ENCODE assay signal across 8 cellular contexts in the genomic region with DNA sequence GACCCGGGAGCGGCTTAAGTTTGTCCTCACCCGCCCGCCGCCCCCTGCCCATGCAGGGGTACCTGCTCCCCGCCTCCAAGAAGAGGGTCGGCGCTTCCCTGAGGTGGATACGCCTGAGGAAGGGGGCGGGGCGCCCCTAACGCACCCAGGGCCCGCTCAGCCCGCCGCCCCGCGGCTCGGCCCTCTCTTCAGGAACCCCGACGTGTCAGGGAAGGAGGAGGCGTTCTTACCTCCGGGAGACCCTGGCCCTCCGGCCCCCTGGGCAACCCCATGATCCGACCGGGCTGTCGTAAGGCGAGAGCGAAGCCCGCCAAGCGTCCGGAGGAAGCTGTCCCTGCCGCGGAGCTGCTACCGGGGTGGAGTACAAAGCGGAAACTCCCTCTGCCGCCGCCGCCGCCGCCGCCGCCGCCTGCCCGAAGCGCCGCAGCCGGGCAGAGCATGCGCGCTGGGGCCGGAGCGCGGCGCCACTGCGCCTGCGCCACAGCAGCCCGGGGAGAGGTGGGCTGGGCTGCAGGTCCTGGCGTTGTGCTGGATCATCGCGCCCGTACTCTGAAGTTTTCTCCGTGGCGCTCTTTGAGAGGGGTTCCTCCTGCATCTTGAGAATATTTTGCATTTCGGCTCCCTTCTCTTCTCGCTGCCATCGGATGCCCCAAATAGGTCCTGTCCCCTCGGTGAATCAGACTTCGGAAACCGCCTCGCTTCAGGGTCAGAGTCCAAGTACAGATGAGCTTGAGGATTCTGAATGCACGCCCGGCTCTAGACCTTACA. TPM values are rescaled to one million over a fixed set of nuclear protein-coding genes. Genes with fewer than 3 reads are reported as not detected.
A peak's percentile ranks its signal among the peaks of the same experiment; 100 is the strongest.
DNase-seq lines count a peak whose midpoint lies in the region; ATAC-seq and TF ChIP-seq lines count a peak whose summit lies in the region.

Gene CCDC93 (minus strand): TSS at position 347 of the 768 bp plus-strand sequence. CDS start 75 bp downstream, at position 272.

- H3K27me3 ChIP-seq in ovary (no peaks in the 10 kb centered on the region), thymus (ENCODE audit: control insufficient read depth, insufficient read depth) (no peaks in the 10 kb centered on the region)

- H3K27ac ChIP-seq in ovary, result peak within 1 kb of the TSS; percentile 13 to 81
- peak within 1 kb of the TSS; percentile 67 for H3K27ac ChIP-seq in thymus (ENCODE audit: low read depth)

- no peaks in the 10 kb centered on the region for H3K9me3 Mint-ChIP-seq in activated naive CD8-positive, alpha-beta T cell treated with anti-CD3 and anti-CD28 coated beads for 36 hours

- H3K27me3 Mint-ChIP-seq in activated naive CD8-positive, alpha-beta T cell treated with anti-CD3 and anti-CD28 coated beads for 36 hours, result peaks cover 4% of the 10 kb centered on the region

- peak; percentile 97 for DNase-seq in GM10266 (ENCODE audit: extremely low spot score)
- peak; percentile 37 for DNase-seq in NCI-H1048 (lab: John Stamatoyannopoulos, UW)
- DNase-seq in SKM-1 treated with dmso at 0.1 percent for 144 hours (lab: John Stamatoyannopoulos, UW; ENCODE audit: unreplicated experiment), result peak; percentile 80
- peak; percentile 92 for DNase-seq in activated naive CD8-positive, alpha-beta T cell treated with anti-CD3 and anti-CD28 coated beads for 36 hours
- DNase-seq in head of caudate nucleus, result peak; percentile 32 to 92 (median 79)
- peak; percentile 73 to 89 (median 77) for DNase-seq in ovary

- H3K27ac Mint-ChIP-seq in activated naive CD8-positive, alpha-beta T cell treated with anti-CD3 and anti-CD28 coated beads for 36 hours, result peak within 1 kb of the TSS; percentile 88

- H3K9me3 ChIP-seq in ovary (no peaks in the 10 kb centered on the region), thymus (ENCODE audit: control insufficient read depth) (no peaks in the 10 kb centered on the region)

- intact Hi-C loops in head of caudate nucleus (cut with DNase I), result loop anchor here (2.0 to 5.0 kb wide), 2 partner anchors 33 to 197 kb away; no protein-coding TSS in a partner anchor
- intact Hi-C loops in ovary (cut with DNase I), result no loop called here

- no peak for TF ChIP-seq CTCF in GM10266 (IDR thresholded peaks at IDR 0.05; ENCODE audit: control insufficient read depth, insufficient read depth, low read depth, missing control alignments)
- no peak for TF ChIP-seq CTCF in ovary (IDR thresholded peaks at IDR 0.05)

- peaks cover 40% of the 10 kb centered on the region for H3K4me1 Mint-ChIP-seq in activated naive CD8-positive, alpha-beta T cell treated with anti-CD3 and anti-CD28 coated beads for 36 hours

- WGBS in ovary, 3 donors, result 0 to 1% (median 1%) methylated on average over 28 to 71 of the region's 71 CpGs
- WGBS in thymus, result under 1% methylated on average over 71 of the region's 71 CpGs

- H3K4me1 ChIP-seq in ovary (ENCODE audit: insufficient read depth) (peaks cover 3% of the 10 kb centered on the region), thymus (ENCODE audit: control insufficient read depth, insufficient read depth, low read length) (peaks cover 12% of the 10 kb centered on the region)

- H3K36me3 Mint-ChIP-seq in activated naive CD8-positive, alpha-beta T cell treated with anti-CD3 and anti-CD28 coated beads for 36 hours, result peaks cover 5% of the 10 kb centered on the region

- no peak for TF ChIP-seq EP300 in ovary (IDR thresholded peaks at IDR 0.05)

- ATAC-seq in HG02588 (IDR thresholded peaks at IDR 0.05; ENCODE audit: unreplicated experiment), result peak; percentile 93

- H3K36me3 ChIP-seq in ovary (no peaks in the 10 kb centered on the region), thymus (ENCODE audit: control insufficient read depth, insufficient read depth) (no peaks in the 10 kb centered on the region)

- H3K4me3 Mint-ChIP-seq in activated naive CD8-positive, alpha-beta T cell treated with anti-CD3 and anti-CD28 coated beads for 36 hours, result peak within 1 kb of the TSS; percentile 94

- TF ChIP-seq POLR2A in ovary (IDR thresholded peaks at IDR 0.05), result peak; percentile 45

- H3K4me3 ChIP-seq in ovary, result peak within 1 kb of the TSS; percentile 77
- H3K4me3 ChIP-seq in thymus (ENCODE audit: low read length), result peak within 1 kb of the TSS; percentile 90

RNA-seq across cellular contexts. Expression of gene CCDC93, which starts in this region (rescaled TPM):
- total RNA-seq in activated naive CD8-positive, alpha-beta T cell treated with anti-CD3 and anti-CD28 coated beads for 36 hours, result 10 to 100 TPM; 22.9 to 25.5 TPM
- 10 to 100 TPM; 14.5 to 33.8 (median 26.4) TPM for total RNA-seq in ovary
- 10 to 100 TPM; 10.3 to 25.4 TPM for polyA plus RNA-seq in ovary
- 10.7 TPM for polyA plus RNA-seq in thymus

Comparison
In these comparisons a context has a peak if more than half of its experiments do, and no peak if none do; other contexts are left out.
1. Peak in every context shown above with its lines: DNase-seq, ATAC-seq, H3K4me3 ChIP-seq and H3K27ac ChIP-seq.
2. DNase-seq: peak in every context shown above with its lines; median percentile 97 in GM10266; 92 in activated naive CD8-positive, alpha-beta T cell treated with anti-CD3 and anti-CD28 coated beads for 36 hours; 80 in SKM-1 treated with dmso at 0.1 percent for 144 hours; 79 in head of caudate nucleus; 77 in ovary; 37 in NCI-H1048.